35 cellular contexts compared by ENCODE assay signal in the genomic region with DNA sequence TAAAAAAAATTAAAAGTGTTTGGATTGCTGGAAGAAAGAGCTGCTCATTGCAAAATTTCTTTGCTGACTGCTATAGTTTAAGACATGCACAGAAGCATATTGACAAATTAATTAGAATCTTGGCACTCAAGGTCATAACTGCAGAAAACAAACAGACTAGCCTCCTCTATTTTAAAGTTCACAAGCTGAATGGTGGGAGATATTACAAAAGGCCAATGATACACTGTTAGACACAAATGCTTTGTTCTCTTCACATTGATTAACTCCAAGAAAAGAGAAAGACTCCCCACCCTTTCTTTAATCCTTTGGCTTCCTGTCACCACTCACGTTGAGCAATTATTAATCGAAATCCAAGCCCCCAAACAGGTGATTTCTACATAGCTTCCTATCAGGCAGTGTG.
"Had no signal": no experiment of that assay in that cellular context is flagged by ENCODE, and none has a peak within 500 bp of the region (broad histone marks: within the 10 kb centered on the region; RNA-seq: fewer than 3 reads in every experiment).

No MANE protein-coding gene starts in this region.

- H3K9me3 ChIP-seq: MG63 had no signal

- DNase-seq: Karpas-422, Kasumi-1, MG63, MM.1S, MV-4-11, NCI-H1048, NCI-H1092, NCI-H1092 treated with DMSO at 0.1 percent for 48 hours, NCI-H1105, NCI-H1105 treated with DMSO at 0.1 percent for 48 hours, NCI-H1417, NCI-H1417 treated with DMSO at 0.1 percent for 48 hours, NCI-H1436, NCI-H1436 treated with DMSO at 0.1 percent for 48 hours, NCI-H146, NCI-H1694, NCI-H1694 treated with DMSO at 0.1 percent for 48 hours, NCI-H187, NCI-H187 treated with DMSO at 0.1 percent for 48 hours, NCI-H1930, NCI-H2029, NCI-H2029 treated with DMSO at 0.1 percent for 48 hours, NCI-H2081, NCI-H2081 treated with DMSO at 0.1 percent for 48 hours, NCI-H2107, NCI-H2171, NCI-H2171 treated with DMSO at 0.1 percent for 48 hours, NCI-H2227 treated with DMSO at 0.1 percent for 48 hours, NCI-H226, NCI-H345, NCI-H446, NCI-H446 treated with DMSO at 0.1 percent for 48 hours, NCI-H510A, NCI-H510A treated with DMSO at 0.1 percent for 48 hours, NCI-H524 had no signal

- H3K27me3 ChIP-seq: MG63 had no signal

- H3K36me3 ChIP-seq: MG63 had no signal

- H3K4me3 ChIP-seq: MG63 had no signal
